Comparison of ENCODE assay signal across 8 cellular contexts in the genomic region with DNA sequence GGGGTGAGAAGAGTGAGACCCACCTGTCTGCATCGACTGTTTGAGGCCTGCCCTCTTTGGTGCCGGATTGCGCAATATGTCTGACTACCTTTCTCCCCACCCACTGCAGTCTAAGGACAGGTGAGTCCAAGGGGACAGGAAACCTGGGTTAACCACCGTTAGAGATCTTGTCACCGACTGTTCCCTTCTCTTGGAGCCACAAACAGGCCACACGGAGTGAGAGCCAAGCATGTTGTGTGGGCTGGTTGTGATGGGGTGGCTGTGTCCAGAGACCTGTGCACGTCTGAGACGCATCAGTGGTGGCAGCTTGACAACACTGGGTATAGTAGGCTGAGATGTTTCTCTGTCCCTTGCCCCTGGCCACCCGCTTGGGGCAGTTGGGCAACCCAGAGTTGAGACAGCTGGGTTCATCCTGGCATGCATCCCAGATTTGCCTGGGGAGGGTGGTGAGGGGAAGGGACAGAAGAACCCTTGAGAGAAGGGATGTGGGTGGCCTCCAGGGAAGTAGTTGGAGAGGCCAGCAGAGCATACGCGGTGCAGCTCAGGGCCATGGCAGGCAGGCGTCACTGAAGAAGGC. TPM values are rescaled to one million over a fixed set of nuclear protein-coding genes. Genes with fewer than 3 reads are reported as not detected.
DNase-seq lines count a peak whose midpoint lies in the region; ATAC-seq and TF ChIP-seq lines count a peak whose summit lies in the region.

No MANE protein-coding gene starts in this region.

- no peak for TF ChIP-seq CTCF in nephron progenitor cell (IDR thresholded peaks at IDR 0.05)

- peaks cover 40% of the 10 kb centered on the region for H3K36me3 ChIP-seq in BLaER1

- no peaks in the 10 kb centered on the region for H3K27me3 Mint-ChIP-seq in nephron progenitor cell (ENCODE audit: low read depth, poor library complexity)

- DNase-seq in NCI-H2029 (lab: John Stamatoyannopoulos, UW), result peak; percentile 76
- DNase-seq in epidermal melanocyte (ENCODE audit: insufficient read length, low spot score), result peak; percentile 55
- DNase-seq in nephron progenitor cell, result no peak
- DNase-seq in SK-N-DZ (ENCODE audit: low spot score), result no peak
- no peak for DNase-seq in NCI-H1048 (lab: John Stamatoyannopoulos, UW)

- H3K4me1 ChIP-seq in BLaER1, result peaks cover 91% of the 10 kb centered on the region

- peaks cover 30% of the 10 kb centered on the region for H3K4me1 Mint-ChIP-seq in nephron progenitor cell

- H3K4me2 ChIP-seq in BLaER1, result peak overlapping the region; percentile 77

- H3K4me3 ChIP-seq in BLaER1, result no peak overlapping the region

- H3K9me3 ChIP-seq in BLaER1, result no peaks in the 10 kb centered on the region

- H3K4me3 Mint-ChIP-seq in nephron progenitor cell, result no peak overlapping the region

- no peaks in the 10 kb centered on the region for H3K27me3 ChIP-seq in BLaER1

- ATAC-seq in GM18870 (IDR thresholded peaks at IDR 0.05; ENCODE audit: unreplicated experiment) (no peak), HG03571 (IDR thresholded peaks at IDR 0.05; ENCODE audit: unreplicated experiment) (no peak)

- H3K9me3 Mint-ChIP-seq in nephron progenitor cell, result peaks cover 9% of the 10 kb centered on the region

- H4K20me1 ChIP-seq in BLaER1, result peaks cover 100% of the 10 kb centered on the region

- H3K27ac ChIP-seq in BLaER1, result peak overlapping the region; percentile 82

- peak overlapping the region; percentile 51 for H3K9ac ChIP-seq in BLaER1

- peak overlapping the region; percentile 42 for H3K27ac Mint-ChIP-seq in nephron progenitor cell

- peaks cover 26% of the 10 kb centered on the region for H3K36me3 Mint-ChIP-seq in nephron progenitor cell (ENCODE audit: low read depth)

RNA-seq across cellular contexts. Expression of gene MPRIP, which starts 21.4 kb away (rescaled TPM):
- polyA plus RNA-seq in SK-N-DZ (2014; cell fraction: cytosol; rRNA removed), result 63.4 and 64.5 TPM in 2 replicates
- 46.4 and 125 TPM in 2 replicates for polyA plus RNA-seq in SK-N-DZ (2014; cell fraction: nucleus; rRNA removed)

Comparison
In these comparisons a context has a peak if more than half of its experiments do, and no peak if none do; other contexts are left out.
1. DNase-seq: peak in NCI-H2029 (single experiment) and epidermal melanocyte (single experiment); none in nephron progenitor cell (single experiment), SK-N-DZ (single experiment) and NCI-H1048 (single experiment).